Comparison of ENCODE assay signal across 24 cellular contexts in genomic region chr12:125755512-125755911, GRCh38.
DNase-seq lines count a peak whose midpoint lies in the region; ATAC-seq and TF ChIP-seq lines count a peak whose summit lies in the region.
"Had no signal": no experiment of that assay in that cellular context is flagged by ENCODE, and none has a peak within 500 bp of the region (broad histone marks: within the 10 kb centered on the region; RNA-seq: fewer than 3 reads in every experiment).

No MANE protein-coding gene starts in this region.

- no peak overlapping the region for H3K9ac ChIP-seq in DND-41 (ENCODE audit: low read depth, low read length)
- H3K9ac ChIP-seq in mesendoderm (ENCODE audit: low read length): no peak overlapping the region
- H3K9ac ChIP-seq: KMS-11 had no signal

- H2BK5ac ChIP-seq in mesendoderm (ENCODE audit: low read length): no peak overlapping the region

- no peak overlapping the region for H4K5ac ChIP-seq in mesendoderm (ENCODE audit: low read length)

- H3K23ac ChIP-seq in mesendoderm (ENCODE audit: low read length): no peak overlapping the region

- H3K4me2 ChIP-seq in DND-41 (ENCODE audit: insufficient read depth, low read length): no peak overlapping the region
- no peak overlapping the region for H3K4me2 ChIP-seq in mesendoderm (ENCODE audit: low read length)
- H3K4me2 ChIP-seq: GM23338, KMS-11 had no signal

- H3K36me3 ChIP-seq in DND-41 (ENCODE audit: insufficient read depth, low read length) (no peaks in the 10 kb centered on the region), mesendoderm (ENCODE audit: control insufficient read depth, insufficient read depth, low read length) (no peaks in the 10 kb centered on the region)

- no peaks in the 10 kb centered on the region for H3K4me1 ChIP-seq in DND-41 (ENCODE audit: insufficient read depth, low read length)
- no peaks in the 10 kb centered on the region for H3K4me1 ChIP-seq in mesendoderm (ENCODE audit: control insufficient read depth, low read depth, low read length)

- DNase-seq in DND-41 (no peak), NCI-H69 (lab: John Stamatoyannopoulos, UW) (peak; percentile 2), mesendoderm (peak; percentile 56), DMS114 treated with DMSO at 0.1 percent for 48 hours (lab: John Stamatoyannopoulos, UW; ENCODE audit: unreplicated experiment) (no peak), NCI-H1092 treated with DMSO at 0.1 percent for 48 hours (lab: John Stamatoyannopoulos, UW) (no peak)
- DNase-seq: CD8-positive, alpha-beta memory T cell; DMS153; HCEC 1CT; MM.1S; NCI-H1105; NCI-H1436 treated with DMSO at 0.1 percent for 48 hours; NCI-H187 treated with DMSO at 0.1 percent for 48 hours; NCI-H2107; NCI-H446 treated with DMSO at 0.1 percent for 48 hours; NCI-H526; SHP77 treated with DMSO at 0.1 percent for 48 hours had no signal

- H3K4ac ChIP-seq in mesendoderm (ENCODE audit: low read depth, low read length): no peak overlapping the region

- no CpG with 5 or more reads among the region's 2 CpGs for WGBS in mesendoderm (ENCODE audit: extremely low coverage, insufficient coverage, low lambda C conversion rate)

- no peak overlapping the region for H2AK5ac ChIP-seq in mesendoderm (ENCODE audit: low read length)

- H3K27me3 ChIP-seq in DND-41 (ENCODE audit: insufficient read depth, low read length, poor library complexity) (no peaks in the 10 kb centered on the region), mesendoderm (ENCODE audit: insufficient read depth, low read length, poor library complexity) (no peaks in the 10 kb centered on the region)

- H3K18ac ChIP-seq in mesendoderm (ENCODE audit: low read length): no peak overlapping the region

- H3K4me3 ChIP-seq in DND-41 (ENCODE audit: low read depth in 1 of 2, low read length in 2 of 2) (no peak overlapping the region), mesendoderm (ENCODE audit: low read length) (no peak overlapping the region)
- H3K4me3 ChIP-seq: GM23338, SK-N-MC had no signal

- no peaks in the 10 kb centered on the region for H3K9me3 ChIP-seq in DND-41 (ENCODE audit: insufficient read depth, low read length, severe bottlenecking)

- H2BK120ac ChIP-seq in mesendoderm (ENCODE audit: low read depth, low read length): no peak overlapping the region

- H4K20me1 ChIP-seq in DND-41 (ENCODE audit: insufficient read depth, low read length): no peaks in the 10 kb centered on the region

- no peak for ATAC-seq in DND-41 (ENCODE audit: insufficient read depth, low read depth)
- ATAC-seq in HG02884 (IDR thresholded peaks at IDR 0.05; ENCODE audit: unreplicated experiment): no peak
- ATAC-seq: GM23338, Panc1 had no signal

- H3K56ac ChIP-seq in mesendoderm (ENCODE audit: low read length): no peak overlapping the region

- H4K8ac ChIP-seq in mesendoderm (ENCODE audit: low read depth, low read length): no peak overlapping the region

- TF ChIP-seq CTCF in 22Rv1 (IDR thresholded peaks at IDR 0.05) (peak; percentile 30; the same call in 1 of the 2 replicates), DND-41 (IDR thresholded peaks at IDR 0.05; ENCODE audit: borderline replicate concordance, extremely low read depth, low read length, poor library complexity, severe bottlenecking) (peak; percentile 4)

- H2BK15ac ChIP-seq in mesendoderm (replicated peaks; ENCODE audit: low read depth): no peak overlapping the region

- H2AFZ ChIP-seq in DND-41 (ENCODE audit: low read depth, low read length): no peak overlapping the region
- H2AFZ ChIP-seq: GM23338 had no signal

- H3K79me1 ChIP-seq in mesendoderm (ENCODE audit: low read length): no peaks in the 10 kb centered on the region

- no peaks in the 10 kb centered on the region for H3K79me2 ChIP-seq in DND-41 (ENCODE audit: insufficient read depth, low read length)
- H3K79me2 ChIP-seq in mesendoderm (ENCODE audit: control insufficient read depth, insufficient read depth, low read length): no peaks in the 10 kb centered on the region

- H3K27ac ChIP-seq in 22Rv1 (no peak overlapping the region), DND-41 (ENCODE audit: low read length) (no peak overlapping the region), mesendoderm (ENCODE audit: low read depth, low read length) (no peak overlapping the region)
- H3K27ac ChIP-seq: C4-2B, KMS-11, RWPE1, SK-N-MC had no signal

Comparison
In these comparisons a context has a peak if more than half of its experiments do, and no peak if none do; other contexts are left out.
1. DNase-seq: peak in NCI-H69 (single experiment) and mesendoderm (single experiment); none in DND-41 (single experiment), DMS114 treated with DMSO at 0.1 percent for 48 hours (single experiment) and NCI-H1092 treated with DMSO at 0.1 percent for 48 hours (single experiment).